ENCODE assay signal across 1 cellular context in genomic region chr20:48620486-48621255, GRCh38.
TF ChIP-seq lines count a peak whose summit lies in the region.

No MANE protein-coding gene starts in this region.

TF ChIP-seq in HepG2, 621 proteins besides CTCF, POLR2A, EP300 and RAD21 (continued from another document and continues in another):
- TF ChIP-seq ZNF646 (CRISPR knock-in tag; IDR thresholded peaks at IDR 0.05) (no peak), SMAD3 (CRISPR knock-in tag; IDR thresholded peaks at IDR 0.05) (peak; percentile 53; the same call in 1 of the 2 replicates), ZNF331 (CRISPR knock-in tag; IDR thresholded peaks at IDR 0.05) (peak; percentile 58; the same call in 1 of the 2 replicates), TMF1 (CRISPR knock-in tag; IDR thresholded peaks at IDR 0.05; ENCODE audit: low read depth) (0 out of 2 replicates have a peak, but pooled peaks have one; percentile 56), KDM5A (IDR thresholded peaks at IDR 0.05; ENCODE audit: borderline replicate concordance, low read length) (peak; percentile 51; the same call in 1 of the 2 replicates), ZNF543 (CRISPR knock-in tag; IDR thresholded peaks at IDR 0.05) (0 out of 2 replicates have a peak, but pooled peaks have one; percentile 54), IRF2 (CRISPR knock-in tag; IDR thresholded peaks at IDR 0.05) (0 out of 2 replicates have a peak, but pooled peaks have one; percentile 15), ATF4 (CRISPR knock-in tag; IDR thresholded peaks at IDR 0.05) (0 out of 4 replicates have a peak, but pooled peaks of 1 of the 2 experiments have one; percentile 34), ZNF263 (CRISPR knock-in tag; IDR thresholded peaks at IDR 0.05) (no peak), DBP (CRISPR knock-in tag; IDR thresholded peaks at IDR 0.05; ENCODE audit: not compliant biosample characterization) (no peak), GLI4 (CRISPR knock-in tag; IDR thresholded peaks at IDR 0.05; ENCODE audit: borderline replicate concordance) (no peak), KDM2A (CRISPR knock-in tag; IDR thresholded peaks at IDR 0.05; ENCODE audit: borderline replicate concordance, low read depth) (peak; percentile 81; the same call in 1 of the 2 replicates), RELA (CRISPR knock-in tag; IDR thresholded peaks at IDR 0.05) (0 out of 2 replicates have a peak, but pooled peaks have one; percentile 66), HES4 (CRISPR knock-in tag; IDR thresholded peaks at IDR 0.05; ENCODE audit: borderline replicate concordance) (no peak), MAF1 (CRISPR knock-in tag; IDR thresholded peaks at IDR 0.05; ENCODE audit: borderline replicate concordance) (no peak; the same call in 1 of the 2 replicates), IRX3 (CRISPR knock-in tag; IDR thresholded peaks at IDR 0.05; ENCODE audit: borderline replicate concordance, low read depth) (no peak), ZNF567 (CRISPR knock-in tag; IDR thresholded peaks at IDR 0.05; ENCODE audit: borderline replicate concordance) (peak; percentile 63; the same call in 1 of the 2 replicates), ZNF460 (CRISPR knock-in tag; IDR thresholded peaks at IDR 0.05; ENCODE audit: borderline replicate concordance) (no peak), TAF15 (IDR thresholded peaks at IDR 0.05; ENCODE audit: low read depth, low read length, poor library complexity, severe bottlenecking) (no peak), ZNF33A (CRISPR knock-in tag; IDR thresholded peaks at IDR 0.05; ENCODE audit: borderline replicate concordance) (peak; percentile 71; the same call in 1 of the 2 replicates), ZNF24 (IDR thresholded peaks at IDR 0.05) (no peak), TOE1 (CRISPR knock-in tag; IDR thresholded peaks at IDR 0.05) (0 out of 2 replicates have a peak, but pooled peaks have one; percentile 46), NR3C1 (CRISPR knock-in tag; IDR thresholded peaks at IDR 0.05) (no peak), NFRKB (IDR thresholded peaks at IDR 0.05) (no peak), ZNF564 (CRISPR knock-in tag; IDR thresholded peaks at IDR 0.05) (no peak), NBN (conservative IDR thresholded peaks at IDR 0.05) (no peak), ZSCAN31 (CRISPR knock-in tag; IDR thresholded peaks at IDR 0.05; ENCODE audit: low read depth) (no peak; the same call in none of the 2 replicates), RORA (CRISPR knock-in tag; IDR thresholded peaks at IDR 0.05) (no peak), HNF1A (IDR thresholded peaks at IDR 0.05; ENCODE audit: low read depth) (no peak), HNF1A (CRISPR knock-in tag; IDR thresholded peaks at IDR 0.05; ENCODE audit: borderline replicate concordance) (0 out of 2 replicates have a peak, but pooled peaks have one; percentile 51), ZBTB43 (CRISPR knock-in tag; conservative IDR thresholded peaks at IDR 0.05) (no peak), MXD1 (CRISPR knock-in tag; IDR thresholded peaks at IDR 0.05) (no peak; the same call in 1 of the 2 replicates), NR2F1 (CRISPR knock-in tag; IDR thresholded peaks at IDR 0.05) (no peak), KLF15 (CRISPR knock-in tag; IDR thresholded peaks at IDR 0.05; ENCODE audit: borderline replicate concordance) (no peak; the same call in 1 of the 2 replicates), PBX3 (CRISPR knock-in tag; IDR thresholded peaks at IDR 0.05; ENCODE audit: borderline replicate concordance) (no peak), PAF1 (CRISPR knock-in tag; IDR thresholded peaks at IDR 0.05) (no peak), ZNF180 (CRISPR knock-in tag; IDR thresholded peaks at IDR 0.05; ENCODE audit: borderline replicate concordance, low read depth) (no peak), ETS1 (CRISPR knock-in tag; IDR thresholded peaks at IDR 0.05) (no peak), SSRP1 (CRISPR knock-in tag; IDR thresholded peaks at IDR 0.05) (no peak), ZKSCAN1 (IDR thresholded peaks at IDR 0.05; ENCODE audit: low read length) (peak; percentile 37; the same call in 1 of the 2 replicates), ZNF501 (CRISPR knock-in tag; IDR thresholded peaks at IDR 0.05) (peak; percentile 73; the same call in 1 of the 2 replicates), FOXJ3 (CRISPR knock-in tag; IDR thresholded peaks at IDR 0.05; ENCODE audit: borderline replicate concordance) (no peak), KLF12 (CRISPR knock-in tag; IDR thresholded peaks at IDR 0.05; ENCODE audit: borderline replicate concordance) (peak; percentile 1; the same call in 1 of the 2 replicates), GLMP (CRISPR knock-in tag; IDR thresholded peaks at IDR 0.05; ENCODE audit: borderline replicate concordance) (no peak), THAP7 (CRISPR knock-in tag; IDR thresholded peaks at IDR 0.05) (no peak), CBX2 (IDR thresholded peaks at IDR 0.05; ENCODE audit: low read depth, low read length) (no peak), CBX2 (CRISPR knock-in tag; IDR thresholded peaks at IDR 0.05; ENCODE audit: low read depth) (no peak)
